In the genomic region with DNA sequence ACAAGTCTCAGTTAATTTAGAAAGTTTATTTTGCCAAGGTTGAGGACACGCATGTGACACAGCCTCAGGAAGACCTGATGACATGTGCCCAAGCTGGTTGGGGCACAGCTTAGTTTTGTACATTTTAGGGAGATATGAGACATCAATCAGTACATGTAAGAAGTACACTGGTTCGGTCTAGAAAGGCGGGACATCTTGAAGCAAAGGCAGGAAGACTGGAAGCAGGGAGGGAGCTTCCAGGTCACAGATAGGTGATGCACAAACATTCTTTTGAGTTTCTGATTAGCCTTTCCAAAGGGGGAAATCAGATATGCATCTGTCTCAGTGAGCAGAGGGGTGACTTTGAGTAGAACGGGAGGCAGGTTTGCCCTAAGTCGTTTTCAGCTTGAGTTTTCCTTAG, we compare ENCODE assay signal across 29 cellular contexts.
"Had no signal": no experiment of that assay in that cellular context is flagged by ENCODE, and none has a peak within 500 bp of the region (broad histone marks: within the 10 kb centered on the region; RNA-seq: fewer than 3 reads in every experiment).

No MANE protein-coding gene starts in this region.

- H3K27me3 Mint-ChIP-seq: stimulated activated memory B cell treated with anti-CD40 and anti-IgM and Interleukin-4, amounts not matched to agents 10 μg/mL and 1 μg/mL and 100 μg/mL, for 72 hours; stimulated activated naive CD8-positive, alpha-beta T cell treated with anti-CD3 and anti-CD28 coated beads, Interleukin-15, Interleukin-2, amounts not matched to agents 100 ng/mL and 50 ng/mL, for 24 hours had no signal

- H3K36me3 Mint-ChIP-seq: stimulated activated effector memory CD8-positive, alpha-beta T cell treated with anti-CD3 and anti-CD28 coated beads, Interleukin-12 subunit alpha, Interleukin-12 subunit beta, amount 100 ng/mL, for 72 hours; stimulated activated memory B cell treated with anti-CD40 and anti-IgM and Interleukin-4, amounts not matched to agents 10 μg/mL and 1 μg/mL and 100 μg/mL, for 72 hours; stimulated activated naive B cell treated with anti-CD40 and anti-IgM and Interleukin-4, amounts not matched to agents 10 μg/mL and 1 μg/mL and 100 μg/mL, for 72 hours; type B pancreatic cell had no signal

- H3K9me3 Mint-ChIP-seq: stimulated activated effector memory CD8-positive, alpha-beta T cell treated with anti-CD3 and anti-CD28 coated beads, Interleukin-12 subunit alpha, Interleukin-12 subunit beta, amount 100 ng/mL, for 72 hours; stimulated activated memory B cell treated with anti-CD40 and anti-IgM and Interleukin-4, amounts not matched to agents 10 μg/mL and 1 μg/mL and 100 μg/mL, for 72 hours; stimulated activated naive B cell treated with anti-CD40 and anti-IgM and Interleukin-4, amounts not matched to agents 10 μg/mL and 1 μg/mL and 100 μg/mL, for 72 hours; stimulated activated naive CD8-positive, alpha-beta T cell treated with anti-CD3 and anti-CD28 coated beads, Interleukin-15, amount 100 ng/mL, for 72 hours; stimulated activated naive CD8-positive, alpha-beta T cell treated with anti-CD3 and anti-CD28 coated beads, Interleukin-15, Interleukin-2, amounts not matched to agents 100 ng/mL and 50 ng/mL, for 24 hours; type B pancreatic cell had no signal

- H3K4me1 Mint-ChIP-seq: stimulated activated effector memory CD8-positive, alpha-beta T cell treated with anti-CD3 and anti-CD28 coated beads, Interleukin-12 subunit alpha, Interleukin-12 subunit beta, amount 100 ng/mL, for 72 hours; stimulated activated memory B cell treated with anti-CD40 and anti-IgM and Interleukin-4, amounts not matched to agents 10 μg/mL and 1 μg/mL and 100 μg/mL, for 72 hours; stimulated activated naive B cell treated with anti-CD40 and anti-IgM and Interleukin-4, amounts not matched to agents 10 μg/mL and 1 μg/mL and 100 μg/mL, for 72 hours; stimulated activated naive CD8-positive, alpha-beta T cell treated with anti-CD3 and anti-CD28 coated beads, Interleukin-15, amount 100 ng/mL, for 72 hours had no signal

- H3K27ac Mint-ChIP-seq: stimulated activated effector memory CD8-positive, alpha-beta T cell treated with anti-CD3 and anti-CD28 coated beads, Interleukin-12 subunit alpha, Interleukin-12 subunit beta, amount 100 ng/mL, for 72 hours; stimulated activated memory B cell treated with anti-CD40 and anti-IgM and Interleukin-4, amounts not matched to agents 10 μg/mL and 1 μg/mL and 100 μg/mL, for 72 hours; stimulated activated naive B cell treated with anti-CD40 and anti-IgM and Interleukin-4, amounts not matched to agents 10 μg/mL and 1 μg/mL and 100 μg/mL, for 72 hours; stimulated activated naive CD8-positive, alpha-beta T cell treated with anti-CD3 and anti-CD28 coated beads, Interleukin-15, amount 100 ng/mL, for 72 hours; stimulated activated naive CD8-positive, alpha-beta T cell treated with anti-CD3 and anti-CD28 coated beads, Interleukin-15, Interleukin-2, amounts not matched to agents 100 ng/mL and 50 ng/mL, for 24 hours; type B pancreatic cell had no signal

- DNase-seq: stimulated activated CD4-positive, alpha-beta T cell treated with anti-CD3 and anti-CD28 coated beads, Interleukin-2, amount 100 ng/mL, for 48 hours; stimulated activated CD4-positive, alpha-beta T cell treated with anti-CD3 and anti-CD28 coated beads, Interleukin-4, amount 100 ng/mL, for 1 hour; stimulated activated CD4-positive, alpha-beta T cell treated with anti-CD3 and anti-CD28 coated beads, Interleukin-4, amount 100 ng/mL, for 24 hours; stimulated activated CD4-positive, alpha-beta T cell treated with anti-CD3 and anti-CD28 coated beads, Interleukin-4, amount 100 ng/mL, for 4 hours; stimulated activated CD8-positive, alpha-beta memory T cell treated with anti-CD3 and anti-CD28 coated beads, Interleukin-4, amount 100 ng/mL, for 48 hours; stimulated activated naive B cell treated with anti-CD40 and anti-IgM and Interleukin-4, amounts not matched to agents 10 μg/mL and 1 μg/mL and 100 μg/mL, for 72 hours; stimulated activated naive CD4-positive, alpha-beta T cell; stimulated activated naive CD4-positive, alpha-beta T cell treated with Interleukin-2 at 50 U/mL for 16 hours; stimulated activated naive CD8-positive, alpha-beta T cell treated with anti-CD3 and anti-CD28 coated beads, Interleukin-15, amount 100 ng/mL, for 72 hours; stimulated activated naive CD8-positive, alpha-beta T cell treated with anti-CD3 and anti-CD28 coated beads, Interleukin-15, Interleukin-2, amounts not matched to agents 100 U/mL and 50 U/mL, for 24 hours; stomach; substantia nigra; testis; thyroid gland; tibial artery; transverse colon; trophoblast cell; upper lobe of left lung; upper lobe of right lung; uterus had no signal

- ATAC-seq: stimulated activated effector memory CD8-positive, alpha-beta T cell treated with anti-CD3 and anti-CD28 coated beads, Interleukin-12 subunit alpha, Interleukin-12 subunit beta, amount 100 ng/mL, for 72 hours; stimulated activated memory B cell treated with anti-CD40 and anti-IgM and Interleukin-4, amounts not matched to agents 10 μg/mL and 1 μg/mL and 100 μg/mL, for 72 hours; stimulated activated naive B cell treated with anti-CD40 and anti-IgM and Interleukin-4, amounts not matched to agents 10 μg/mL and 1 μg/mL and 100 μg/mL, for 72 hours; stimulated activated naive CD8-positive, alpha-beta T cell treated with anti-CD3 and anti-CD28 coated beads, Interleukin-15, amount 100 ng/mL, for 72 hours; stimulated activated naive CD8-positive, alpha-beta T cell treated with anti-CD3 and anti-CD28 coated beads, Interleukin-15, Interleukin-2, amounts not matched to agents 100 U/mL and 50 U/mL, for 24 hours; upper lobe of right lung had no signal

- FAIRE-seq: urothelium cell line had no signal

- H3K4me1 ChIP-seq: stomach, suprapubic skin, testis, tibial artery, tibial nerve, transverse colon, upper lobe of left lung, upper lobe of right lung, uterus, vagina had no signal

- H3K36me3 ChIP-seq: stomach, suprapubic skin, thoracic aorta, thyroid gland, tibial artery, tibial nerve, transverse colon, upper lobe of left lung, upper lobe of right lung, uterus, vagina had no signal

- H3K27me3 ChIP-seq: stomach, suprapubic skin, testis, thyroid gland, tibial nerve, transverse colon, upper lobe of left lung, upper lobe of right lung, uterus, vagina had no signal

- H3K4me3 ChIP-seq: stomach, suprapubic skin, testis, thoracic aorta, thyroid gland, tibial artery, tibial nerve, transverse colon, upper lobe of left lung, upper lobe of right lung, uterus, vagina had no signal

- H3K27ac ChIP-seq: stomach, suprapubic skin, testis, thoracic aorta, thyroid gland, tibial artery, tibial nerve, transverse colon, upper lobe of left lung, upper lobe of right lung, uterus, vagina had no signal

- H3K9me3 ChIP-seq: stomach, suprapubic skin, testis, thoracic aorta, thyroid gland, tibial artery, tibial nerve, transverse colon, upper lobe of left lung, upper lobe of right lung, uterus, vagina had no signal

- H3K4me3 Mint-ChIP-seq: stimulated activated effector memory CD8-positive, alpha-beta T cell treated with anti-CD3 and anti-CD28 coated beads, Interleukin-12 subunit alpha, Interleukin-12 subunit beta, amount 100 ng/mL, for 72 hours; stimulated activated memory B cell treated with anti-CD40 and anti-IgM and Interleukin-4, amounts not matched to agents 10 μg/mL and 1 μg/mL and 100 μg/mL, for 72 hours; stimulated activated naive B cell treated with anti-CD40 and anti-IgM and Interleukin-4, amounts not matched to agents 10 μg/mL and 1 μg/mL and 100 μg/mL, for 72 hours; stimulated activated naive CD8-positive, alpha-beta T cell treated with anti-CD3 and anti-CD28 coated beads, Interleukin-15, amount 100 ng/mL, for 72 hours; stimulated activated naive CD8-positive, alpha-beta T cell treated with anti-CD3 and anti-CD28 coated beads, Interleukin-15, Interleukin-2, amounts not matched to agents 100 ng/mL and 50 ng/mL, for 24 hours; type B pancreatic cell had no signal
